22 cellular contexts compared by ENCODE assay signal in the genomic region with DNA sequence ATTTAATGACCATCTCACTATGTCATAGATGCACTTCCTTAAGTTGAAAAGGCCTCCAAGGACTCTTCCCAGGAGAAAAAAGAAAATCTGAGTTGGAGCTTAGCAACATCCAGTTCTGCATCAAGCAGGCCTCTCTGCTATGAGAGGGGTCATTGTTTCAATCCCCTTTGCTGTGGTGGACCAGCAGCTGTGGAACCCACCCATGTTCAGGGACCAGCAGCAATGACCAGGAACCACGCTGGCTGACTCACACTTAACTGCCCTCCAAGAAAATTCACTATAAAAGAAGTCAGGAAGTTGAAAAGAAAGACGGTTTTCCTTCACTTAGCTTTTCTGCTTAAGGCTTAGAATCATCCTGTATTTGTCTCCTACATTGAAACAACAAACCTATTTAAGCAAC.
"Had no signal": no experiment of that assay in that cellular context is flagged by ENCODE, and none has a peak within 500 bp of the region (broad histone marks: within the 10 kb centered on the region; RNA-seq: fewer than 3 reads in every experiment).

No MANE protein-coding gene starts in this region.

- H3K9ac ChIP-seq: KMS-11 had no signal

- DNase-seq: Kasumi-1, NCI-H1092, NCI-H1105 treated with DMSO at 0.1 percent for 48 hours, NCI-H1417 treated with DMSO at 0.1 percent for 48 hours, NCI-H1694 treated with DMSO at 0.1 percent for 48 hours, NCI-H1930, NCI-H2107, NCI-H2227 treated with DMSO at 0.1 percent for 48 hours, NCI-H446, NCI-H510A, NCI-H524 treated with DMSO at 0.1 percent for 48 hours, NCI-H774, SHP77 treated with DMSO at 0.1 percent for 48 hours, SW 1271, T-cell had no signal

- H3K36me3 Mint-ChIP-seq: IgD-negative memory B cell, T-cell had no signal

- H3K27ac Mint-ChIP-seq: IgD-negative memory B cell, T-cell had no signal

- H3K27ac ChIP-seq: KMS-11, SJSA1, SK-N-MC had no signal

- H3K4me3 ChIP-seq: K562, SJSA1, SK-N-MC had no signal

- H3K4me2 ChIP-seq: KMS-11 had no signal

- H3K4me1 Mint-ChIP-seq: T-cell had no signal

- H3K36me3 ChIP-seq: SJSA1 had no signal

- H3K27me3 ChIP-seq: SJSA1 had no signal

- ATAC-seq: K562, Panc1, Right ventricle myocardium inferior, T-cell had no signal

- H3K27me3 Mint-ChIP-seq: IgD-negative memory B cell, T-cell had no signal

- H3K4me3 Mint-ChIP-seq: IgD-negative memory B cell, T-cell had no signal

- H3K4me1 ChIP-seq: SJSA1 had no signal
